ENCODE assay signal across 11 cellular contexts in genomic region chrX:64758047-64758446, GRCh38.
"Had no signal": no experiment of that assay in that cellular context is flagged by ENCODE, and none has a peak within 500 bp of the region (broad histone marks: within the 10 kb centered on the region; RNA-seq: fewer than 3 reads in every experiment).

No MANE protein-coding gene starts in this region.

- DNase-seq: GM23248, GOT3, H7, H9, HCEC 1CT, HFFc6 had no signal

- H3K9me3 ChIP-seq: HAP-1 had no signal

- H3K4me2 ChIP-seq: GM23338 had no signal

- ATAC-seq: GM23338, HCT116 had no signal

- H3K9ac ChIP-seq: GM23248 had no signal

- H2AFZ ChIP-seq: GM23248, GM23338 had no signal

- H3K4me1 ChIP-seq: HAP-1 had no signal

- H3K27ac ChIP-seq: GM23248 had no signal

- H3K36me3 ChIP-seq: HAP-1 had no signal

- FAIRE-seq: H1, H54 had no signal

- H3K4me3 ChIP-seq: GM23248, GM23338, HAP-1 had no signal
